8 cellular contexts compared by ENCODE assay signal in the genomic region with DNA sequence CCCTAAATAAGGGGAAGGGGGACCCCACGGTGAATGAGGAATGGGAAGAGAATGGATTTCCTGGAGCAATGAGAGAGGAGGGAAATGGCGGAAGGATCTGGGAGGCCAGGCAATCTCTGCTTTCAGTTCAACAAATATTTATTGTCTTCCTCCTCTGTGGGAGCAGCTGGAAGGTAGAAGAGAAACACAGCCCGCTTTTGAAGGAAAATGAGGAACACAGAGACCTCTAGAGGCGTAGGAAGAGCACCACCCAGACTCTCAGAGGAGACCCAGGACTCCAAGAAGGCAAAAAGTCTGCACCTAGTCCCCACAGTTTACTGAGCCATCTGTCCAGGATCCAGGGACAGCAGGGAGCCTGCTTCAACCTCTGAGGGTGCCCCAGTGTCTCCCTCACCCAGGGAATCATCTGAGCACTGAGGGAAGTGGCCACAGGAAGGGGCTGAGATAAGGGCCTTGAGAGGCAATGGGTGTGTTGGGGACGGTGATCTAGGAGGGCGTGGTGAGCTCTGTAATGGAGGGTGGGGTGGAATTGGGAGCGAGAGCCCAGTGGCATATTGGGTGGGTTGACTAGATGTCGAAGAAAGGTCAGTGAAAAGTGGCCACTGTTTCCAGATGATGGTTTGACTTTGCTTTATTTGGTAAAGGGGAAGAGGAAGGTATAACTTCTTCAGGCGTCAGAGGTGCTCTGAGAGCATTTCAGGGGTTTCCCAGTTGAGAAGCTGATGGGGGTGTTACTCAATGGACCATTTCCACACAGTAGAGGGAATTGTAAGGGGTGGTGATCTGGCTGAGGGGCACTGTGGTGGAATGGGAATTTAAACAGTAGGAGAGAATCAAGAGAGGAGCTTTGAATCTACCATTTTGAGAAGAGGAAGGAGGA. TPM values are rescaled to one million over a fixed set of nuclear protein-coding genes. Genes with fewer than 3 reads are reported as not detected.
DNase-seq lines count a peak whose midpoint lies in the region; ATAC-seq, FAIRE-seq and TF ChIP-seq lines count a peak whose summit lies in the region.

No MANE protein-coding gene starts in this region.

- CTCF ChIA-PET in A673 (lab: Charles Lee) = no interaction called here

- H3K4me1 ChIP-seq in A673 (ENCODE audit: insufficient read depth, low read length, poor library complexity, severe bottlenecking) (peaks cover 6% of the 10 kb centered on the region), mucosa of descending colon (ENCODE audit: low read depth) (peaks cover 13% of the 10 kb centered on the region)

- no peaks in the 10 kb centered on the region for H3K36me3 Mint-ChIP-seq in natural killer cell treated with Interleukin-12 subunit alpha and Interleukin-12 subunit beta and Interleukin-15 and Interleukin-18, amount 100 ng/mL, for 72 hours

- peak; percentile 62 for ATAC-seq in mucosa of descending colon
- no peak for ATAC-seq in natural killer cell treated with Interleukin-12 subunit alpha and Interleukin-12 subunit beta and Interleukin-15 and Interleukin-18, amount 100 ng/mL, for 72 hours

- H3K4me3 ChIP-seq in A673 (ENCODE audit: low read depth, low read length, poor library complexity, severe bottlenecking) (no peak overlapping the region), coronary artery (peak overlapping the region; percentile 41), mucosa of descending colon (no peak overlapping the region)

- H3K27me3 Mint-ChIP-seq in natural killer cell treated with Interleukin-12 subunit alpha and Interleukin-12 subunit beta and Interleukin-15 and Interleukin-18, amount 100 ng/mL, for 72 hours = peaks cover 21 to 37% of the 10 kb centered on the region in 2 donors

- no peak for TF ChIP-seq EP300 in Ishikawa (IDR thresholded peaks at IDR 0.05; ENCODE audit: borderline replicate concordance)

- TF ChIP-seq CTCF in A673 (conservative IDR thresholded peaks at IDR 0.05; ENCODE audit: low read depth, low read length) = peak; percentile 54
- no peak for TF ChIP-seq CTCF in coronary artery (IDR thresholded peaks at IDR 0.05)
- no peak for TF ChIP-seq CTCF in mucosa of descending colon (IDR thresholded peaks at IDR 0.05)

- H3K9me3 ChIP-seq in A673 (ENCODE audit: low read depth, low read length, poor library complexity, severe bottlenecking) (no peaks in the 10 kb centered on the region), mucosa of descending colon (no peaks in the 10 kb centered on the region)

- no peak overlapping the region for H3K4me3 Mint-ChIP-seq in natural killer cell treated with Interleukin-12 subunit alpha and Interleukin-12 subunit beta and Interleukin-15 and Interleukin-18, amount 100 ng/mL, for 72 hours

- intact Hi-C loops in A673 (cut with micrococcal nuclease; ENCODE audit: unreplicated experiment) (no loop called here), mucosa of descending colon (cut with DNase I, micrococcal nuclease) (no loop called here)

- no TSS peak for BruUV-seq in A673 (replicated peaks; lab: Mats Ljungman, UMichigan)

- no peaks in the 10 kb centered on the region for H3K4me1 Mint-ChIP-seq in natural killer cell treated with Interleukin-12 subunit alpha and Interleukin-12 subunit beta and Interleukin-15 and Interleukin-18, amount 100 ng/mL, for 72 hours (ENCODE audit: low read depth in 2 of 2)

- no peaks in the 10 kb centered on the region for H3K36me3 ChIP-seq in A673 (ENCODE audit: insufficient read depth, low read length, poor library complexity, severe bottlenecking)
- no peaks in the 10 kb centered on the region for H3K36me3 ChIP-seq in mucosa of descending colon (ENCODE audit: low read depth)

- FAIRE-seq in GM19239 (lab: Jason Lieb, UNC) = no peak

- DNase-seq in A673 (ENCODE audit: low spot score) (peak; percentile 64), coronary artery (ENCODE audit: low spot score) (no peak), mucosa of descending colon (no peak), GM19239 (ENCODE audit: insufficient read length, low spot score) (no peak), NCI-H1092 treated with DMSO at 0.1 percent for 48 hours (lab: John Stamatoyannopoulos, UW) (no peak)
- DNase-seq in activated CD8-positive, alpha-beta memory T cell treated with anti-CD3 and anti-CD28 coated beads, Interleukin-2, amount 50 U/mL, for 4 hours = no peak
- DNase-seq in natural killer cell treated with Interleukin-12 subunit alpha and Interleukin-12 subunit beta and Interleukin-15 and Interleukin-18, amount 100 ng/mL, for 72 hours (ENCODE audit: low spot score) = no peak

- no peaks in the 10 kb centered on the region for H3K9me3 Mint-ChIP-seq in natural killer cell treated with Interleukin-12 subunit alpha and Interleukin-12 subunit beta and Interleukin-15 and Interleukin-18, amount 100 ng/mL, for 72 hours

- peak; percentile 34; the same call in 1 of the 2 replicates for TF ChIP-seq RAD21 in Ishikawa (IDR thresholded peaks at IDR 0.05; ENCODE audit: low read depth)

- H3K27ac Mint-ChIP-seq in natural killer cell treated with Interleukin-12 subunit alpha and Interleukin-12 subunit beta and Interleukin-15 and Interleukin-18, amount 100 ng/mL, for 72 hours = no peak overlapping the region

- H3K27ac ChIP-seq in A673 (ENCODE audit: low read depth, low read length, poor library complexity, severe bottlenecking) = no peak overlapping the region
- H3K27ac ChIP-seq in coronary artery = peak overlapping the region in 1 of 2 donors; percentile 47

- POLR2A ChIA-PET in A673 (lab: Charles Lee; ENCODE audit: low non-redundant PET) = no interaction called here

- H3K27me3 ChIP-seq in A673 (replicated peaks; ENCODE audit: insufficient read depth, low read depth, low read length, poor library complexity) = no peaks in the 10 kb centered on the region

TF ChIP-seq in Ishikawa, 13 proteins besides CTCF, POLR2A, EP300 and RAD21:
- no peak for TF ChIP-seq TCF12 (IDR thresholded peaks at IDR 0.05; ENCODE audit: low read depth)
- no peak for TF ChIP-seq NFIC (IDR thresholded peaks at IDR 0.05)
- no peak for TF ChIP-seq ZBTB7A (IDR thresholded peaks at IDR 0.05; ENCODE audit: low read depth)
- TF ChIP-seq CEBPB (IDR thresholded peaks at IDR 0.05) = no peak
- no peak for TF ChIP-seq TEAD4 (IDR thresholded peaks at IDR 0.05)
- TF ChIP-seq EGR1 (IDR thresholded peaks at IDR 0.05) = no peak
- TF ChIP-seq, protein P1, sequence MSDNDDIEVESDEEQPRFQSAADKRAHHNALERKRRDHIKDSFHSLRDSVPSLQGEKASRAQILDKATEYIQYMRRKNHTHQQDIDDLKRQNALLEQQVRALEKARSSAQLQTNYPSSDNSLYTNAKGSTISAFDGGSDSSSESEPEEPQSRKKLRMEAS (IDR thresholded peaks at IDR 0.05) = no peak
- TF ChIP-seq FOXM1 (IDR thresholded peaks at IDR 0.05; ENCODE audit: borderline replicate concordance, low read depth) = no peak
- TF ChIP-seq TAF1 (IDR thresholded peaks at IDR 0.05; ENCODE audit: low read depth) = no peak

RNA-seq across cellular contexts. Expression of a gene that starts 0.6 kb away (rescaled TPM):
- total RNA-seq in A673 (2021) (0.74 TPM in 1 of 2 replicates, not detected in the other), mucosa of descending colon (10 to 100 TPM in 1 of 3 donors, 1 to 10 TPM in 2; 2.4 to 11.1 (median 4.6) TPM)
- total RNA-seq in natural killer cell treated with Interleukin-12 subunit alpha and Interleukin-12 subunit beta and Interleukin-15 and Interleukin-18, amount 100 ng/mL, for 72 hours = not detected

RNA-seq across cellular contexts. Expression of a gene that starts 2.8 kb away (rescaled TPM):
- total RNA-seq in A673 (2021) (not detected in 2 replicates), mucosa of descending colon (not detected)
- total RNA-seq in natural killer cell treated with Interleukin-12 subunit alpha and Interleukin-12 subunit beta and Interleukin-15 and Interleukin-18, amount 100 ng/mL, for 72 hours = not detected

RNA-seq across cellular contexts. Expression of a gene that starts 5.0 kb away (rescaled TPM):
- total RNA-seq in A673 (2021) = not detected in 2 replicates
- total RNA-seq in mucosa of descending colon = not detected
- total RNA-seq in natural killer cell treated with Interleukin-12 subunit alpha and Interleukin-12 subunit beta and Interleukin-15 and Interleukin-18, amount 100 ng/mL, for 72 hours = not detected

RNA-seq across cellular contexts. Expression of a gene that starts 23.7 kb away (rescaled TPM):
- total RNA-seq in A673 (2021) (not detected in 2 replicates), mucosa of descending colon (not detected)
- not detected for total RNA-seq in natural killer cell treated with Interleukin-12 subunit alpha and Interleukin-12 subunit beta and Interleukin-15 and Interleukin-18, amount 100 ng/mL, for 72 hours

RNA-seq across cellular contexts. Expression of a gene that starts 42.4 kb away (rescaled TPM):
- 51.7 and 58.0 TPM in 2 replicates for total RNA-seq in A673 (2021)
- total RNA-seq in mucosa of descending colon = 10 to 100 TPM; 25.7 to 53.3 (median 43.4) TPM
- total RNA-seq in natural killer cell treated with Interleukin-12 subunit alpha and Interleukin-12 subunit beta and Interleukin-15 and Interleukin-18, amount 100 ng/mL, for 72 hours = 10 to 100 TPM; 29.2 to 54.1 TPM
